In the genomic region with DNA sequence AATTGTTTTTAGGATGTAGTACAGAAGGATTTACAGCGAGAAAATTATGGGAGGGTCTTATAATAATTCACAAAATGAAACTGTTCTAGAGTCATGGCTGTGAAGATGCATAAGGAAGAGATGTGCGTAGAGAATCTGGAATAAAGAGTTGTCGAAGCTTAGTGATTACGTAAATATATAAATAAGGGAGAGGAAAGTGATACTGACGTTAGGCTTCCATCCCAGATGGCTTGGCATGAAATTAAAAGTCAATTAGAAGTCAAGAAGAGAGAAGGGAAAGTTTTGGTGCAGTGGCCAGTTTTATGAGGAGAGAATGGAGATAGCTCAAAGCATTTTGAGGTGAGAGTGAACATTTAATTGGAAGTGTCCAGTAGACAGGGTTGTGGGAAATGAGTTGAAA, we compare ENCODE assay signal across 20 cellular contexts.
DNase-seq lines count a peak whose midpoint lies in the region; ATAC-seq lines count a peak whose summit lies in the region.
"Had no signal": no experiment of that assay in that cellular context is flagged by ENCODE, and none has a peak within 500 bp of the region (broad histone marks: within the 10 kb centered on the region; RNA-seq: fewer than 3 reads in every experiment).

No MANE protein-coding gene starts in this region.

- POLR2A ChIA-PET in CD4-positive, alpha-beta memory T cell (lab: Charles Lee; ENCODE audit: partially characterized antibody) = no interaction called here

- ATAC-seq in activated T-cell treated with anti-CD3 and anti-CD28 coated beads, Interleukin-2, amount 50 U/mL, for 72 hours (replicated peaks in 1 of 2) = no peak
- ATAC-seq in T-helper 17 cell (no peak), naive B cell (ENCODE audit: low read depth in 2 of 2) (no peak), GM21717 (IDR thresholded peaks at IDR 0.05; ENCODE audit: unreplicated experiment) (no peak), HG03045 (IDR thresholded peaks at IDR 0.05; ENCODE audit: unreplicated experiment) (no peak)
- ATAC-seq: GM23338 had no signal

- peak overlapping the region; percentile 7 for H3K27ac Mint-ChIP-seq in activated T-cell treated with anti-CD3 and anti-CD28 coated beads, Interleukin-2, amount 50 U/mL, for 72 hours
- peak overlapping the region in 5 of 7 donors; percentile 5 to 63 (median 19) for H3K27ac Mint-ChIP-seq in CD4-positive, alpha-beta memory T cell
- H3K27ac Mint-ChIP-seq in T-helper 17 cell (peak overlapping the region; percentile 3), naive B cell (peak overlapping the region in 4 of 6 donors; percentile 8 to 62 (median 28))
- H3K27ac Mint-ChIP-seq: GM23338 had no signal

- H3K27me3 Mint-ChIP-seq in activated T-cell treated with anti-CD3 and anti-CD28 coated beads, Interleukin-2, amount 50 U/mL, for 72 hours (ENCODE audit: low read depth) = no peaks in the 10 kb centered on the region
- H3K27me3 Mint-ChIP-seq in CD4-positive, alpha-beta memory T cell = no peaks in the 10 kb centered on the region
- H3K27me3 Mint-ChIP-seq in T-helper 17 cell (no peaks in the 10 kb centered on the region), naive B cell (no peaks in the 10 kb centered on the region)

- no peak overlapping the region for H3K27ac ChIP-seq in CD4-positive, alpha-beta memory T cell (ENCODE audit: low read depth, low read length)
- H3K27ac ChIP-seq: C4-2B, RWPE1, SJCRH30 had no signal

- H3K4me1 ChIP-seq in CD4-positive, alpha-beta memory T cell (ENCODE audit: insufficient read depth, low read length) = no peaks in the 10 kb centered on the region
- H3K4me1 ChIP-seq: SJCRH30 had no signal

- no peak for DNase-seq in activated T-cell treated with anti-CD3 and anti-CD28 coated beads, Interleukin-2, amount 50 U/mL, for 72 hours
- no peak for DNase-seq in activated T-cell treated with anti-CD3 and anti-CD28 coated beads, Interleukin-2, amount 50 U/mL, for 1 hour
- DNase-seq in CD4-positive, alpha-beta memory T cell = no peak
- DNase-seq in T-helper 17 cell (no peak), naive B cell (no peak), NCI-H1436 (lab: John Stamatoyannopoulos, UW) (no peak)
- DNase-seq: DMS79 treated with DMSO at 0.1 percent for 48 hours, KBM-7, NCI-H1092, NCI-H1436 treated with DMSO at 0.1 percent for 48 hours, NCI-H1930, NCI-H2227 treated with DMSO at 0.1 percent for 48 hours, NCI-H510A, SJCRH30 had no signal

- no peaks in the 10 kb centered on the region for H3K36me3 ChIP-seq in CD4-positive, alpha-beta memory T cell (ENCODE audit: insufficient read depth, low read length)
- H3K36me3 ChIP-seq: HAP-1, SJCRH30 had no signal

- no peaks in the 10 kb centered on the region for H3K9me3 Mint-ChIP-seq in activated T-cell treated with anti-CD3 and anti-CD28 coated beads, Interleukin-2, amount 50 U/mL, for 72 hours
- H3K9me3 Mint-ChIP-seq in CD4-positive, alpha-beta memory T cell = no peaks in the 10 kb centered on the region
- no peaks in the 10 kb centered on the region for H3K9me3 Mint-ChIP-seq in naive B cell
- H3K9me3 Mint-ChIP-seq: GM23338 had no signal

- peak overlapping the region in 1 of 2 donors; percentile 2 for H3K4me3 Mint-ChIP-seq in activated T-cell treated with anti-CD3 and anti-CD28 coated beads, Interleukin-2, amount 50 U/mL, for 72 hours
- no peak overlapping the region for H3K4me3 Mint-ChIP-seq in CD4-positive, alpha-beta memory T cell
- H3K4me3 Mint-ChIP-seq in T-helper 17 cell (no peak overlapping the region), naive B cell (no peak overlapping the region)
- H3K4me3 Mint-ChIP-seq: GM23338 had no signal

- no peaks in the 10 kb centered on the region for H3K9me3 ChIP-seq in CD4-positive, alpha-beta memory T cell (ENCODE audit: control insufficient read depth in 1 of 2, low read length in 2 of 2)
- H3K9me3 ChIP-seq in T-helper 17 cell (ENCODE audit: control insufficient read depth, low read length, poor library complexity, severe bottlenecking) = no peaks in the 10 kb centered on the region
- H3K9me3 ChIP-seq: HAP-1, SJCRH30 had no signal

- peaks cover 2 to 14% of the 10 kb centered on the region in 2 donors for H3K36me3 Mint-ChIP-seq in activated T-cell treated with anti-CD3 and anti-CD28 coated beads, Interleukin-2, amount 50 U/mL, for 72 hours (ENCODE audit: insufficient read depth in 2 of 2)
- peaks cover 22 to 35% of the 10 kb centered on the region in 2 donors for H3K36me3 Mint-ChIP-seq in CD4-positive, alpha-beta memory T cell
- peaks cover 6% of the 10 kb centered on the region for H3K36me3 Mint-ChIP-seq in T-helper 17 cell (ENCODE audit: low read depth)
- peaks cover 0 to 7% of the 10 kb centered on the region in 2 donors for H3K36me3 Mint-ChIP-seq in naive B cell

- intact Hi-C loops in CD4-positive, alpha-beta memory T cell (cut with micrococcal nuclease) = no loop called here

- H3K4me1 Mint-ChIP-seq in activated T-cell treated with anti-CD3 and anti-CD28 coated beads, Interleukin-2, amount 50 U/mL, for 72 hours (ENCODE audit: low read depth) = peaks cover 30% of the 10 kb centered on the region
- peaks cover 18 to 40% (median 27%) of the 10 kb centered on the region in 4 donors for H3K4me1 Mint-ChIP-seq in CD4-positive, alpha-beta memory T cell
- peaks cover 33% of the 10 kb centered on the region for H3K4me1 Mint-ChIP-seq in T-helper 17 cell
- H3K4me1 Mint-ChIP-seq in naive B cell = peaks cover 36 to 45% (median 36%) of the 10 kb centered on the region in 3 donors
- H3K4me1 Mint-ChIP-seq: GM23338 had no signal

- no peak overlapping the region for H3K4me3 ChIP-seq in CD4-positive, alpha-beta memory T cell (ENCODE audit: low read length in 2 of 2)
- H3K4me3 ChIP-seq: GM23338, HAP-1, SJCRH30 had no signal

- no peaks in the 10 kb centered on the region for H3K27me3 ChIP-seq in CD4-positive, alpha-beta memory T cell (ENCODE audit: insufficient read depth, low read length)
- H3K27me3 ChIP-seq: SJCRH30 had no signal

- CTCF ChIA-PET in CD4-positive, alpha-beta memory T cell (lab: Charles Lee; ENCODE audit: partially characterized antibody) = no interaction called here
